Comparison of ENCODE assay signal across 1 cellular context in the genomic region with DNA sequence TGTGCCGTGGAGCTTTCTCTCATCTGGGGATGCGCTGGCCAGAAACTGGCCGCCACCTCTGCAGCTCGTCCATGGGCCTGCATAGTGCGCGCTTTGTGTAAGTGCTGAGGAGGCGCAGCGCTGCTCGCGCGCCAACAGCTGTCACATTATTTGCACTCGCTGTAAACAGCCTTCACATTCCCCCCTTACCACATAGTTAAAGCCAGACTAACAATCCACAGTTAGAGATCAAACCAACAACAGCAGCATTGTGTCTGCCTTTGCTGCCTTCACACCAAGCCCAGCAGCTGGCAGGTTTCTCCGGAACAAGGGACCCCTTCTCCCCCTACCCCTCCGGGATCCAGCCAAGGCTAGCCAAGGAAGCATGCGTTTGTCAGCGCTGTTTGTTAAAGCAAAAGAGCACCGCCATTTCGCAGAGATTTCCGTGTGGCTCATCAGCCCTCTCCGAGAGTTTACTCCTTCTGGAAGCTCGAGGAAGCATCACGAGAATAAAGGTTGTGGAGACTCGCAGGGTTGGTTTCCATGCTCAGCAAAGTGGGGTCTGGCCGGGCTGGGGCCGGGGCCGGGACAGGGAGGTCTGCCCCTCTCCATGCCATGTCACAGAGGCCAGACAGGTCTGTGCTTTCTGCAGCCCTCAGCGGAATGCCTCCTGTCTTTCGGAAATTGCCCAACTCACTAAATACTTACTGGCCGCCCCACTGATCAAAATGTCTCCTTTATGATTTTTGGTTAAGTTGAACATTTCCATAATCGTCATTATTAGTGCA.
TF ChIP-seq lines count a peak whose summit lies in the region.

No MANE protein-coding gene starts in this region.

TF ChIP-seq in IMR-90, 13 proteins besides CTCF, POLR2A, EP300 and RAD21 (continued from another document):
- TF ChIP-seq MXI1 (IDR thresholded peaks at IDR 0.05; ENCODE audit: borderline replicate concordance, low read depth, low read length) (0 out of 2 replicates have a peak, but pooled peaks have one; percentile 23), SMC3 (IDR thresholded peaks at IDR 0.05; ENCODE audit: low read depth, low read length) (no peak), MAZ (IDR thresholded peaks at IDR 0.05; ENCODE audit: borderline replicate concordance, low read depth, low read length) (no peak)
TF ChIP-seq in IMR-90: peak in this region for 2.
